Comparison of ENCODE assay signal across 8 cellular contexts in the genomic region with DNA sequence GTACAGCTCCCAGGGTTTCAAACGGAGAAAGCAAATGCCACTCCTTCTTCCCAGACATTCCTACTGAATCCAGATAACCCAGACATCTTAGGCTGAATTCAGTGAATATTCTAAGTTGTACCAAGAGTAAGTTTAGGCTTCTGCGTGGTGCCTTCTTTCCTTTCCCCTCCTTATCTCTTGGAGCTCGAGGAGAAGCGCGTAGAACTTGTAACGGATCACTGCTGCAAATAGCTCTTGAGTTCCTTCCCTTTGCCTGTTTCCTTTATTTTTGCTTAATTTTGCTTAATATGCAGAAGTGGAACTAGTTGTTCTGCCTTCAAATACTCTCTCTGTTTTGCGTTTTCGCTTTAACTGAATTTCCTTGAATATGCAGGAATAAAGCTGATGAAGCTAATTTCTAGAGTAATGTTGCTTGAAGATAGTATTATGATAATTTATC. TPM values are rescaled to one million over a fixed set of nuclear protein-coding genes. Genes with fewer than 3 reads are reported as not detected.
DNase-seq lines count a peak whose midpoint lies in the region; TF ChIP-seq lines count a peak whose summit lies in the region.

No MANE protein-coding gene starts in this region.

- TF ChIP-seq CTCF in LNCaP clone FGC (IDR thresholded peaks at IDR 0.05; ENCODE audit: control insufficient read depth, extremely low read depth, insufficient read depth), result no peak

- POLR2A ChIA-PET in CD4-positive, alpha-beta memory T cell (lab: Charles Lee; ENCODE audit: partially characterized antibody), result interaction anchor here (0.6 to 9.8 kb wide), 16 partner anchors 9 to 1067 kb away, joined by 3 to 205 read pairs (median 4); a partner anchor contains a TSS

- no peaks in the 10 kb centered on the region for H3K36me3 ChIP-seq in CD4-positive, alpha-beta memory T cell (ENCODE audit: insufficient read depth, low read length)

- H3K27ac Mint-ChIP-seq in CD4-positive, alpha-beta memory T cell, result peak overlapping the region; percentile 78 to 100 (median 96)

- H3K9me3 Mint-ChIP-seq in CD4-positive, alpha-beta memory T cell, result no peaks in the 10 kb centered on the region

- peaks cover 0 to 14% of the 10 kb centered on the region in 2 donors for H3K36me3 Mint-ChIP-seq in CD4-positive, alpha-beta memory T cell

- peak overlapping the region; percentile 65 to 92 for H3K4me3 ChIP-seq in CD4-positive, alpha-beta memory T cell (ENCODE audit: low read length in 2 of 2)
- peak overlapping the region; percentile 84 for H3K4me3 ChIP-seq in LNCaP clone FGC (ENCODE audit: low read depth, low read length)

- intact Hi-C loops in CD4-positive, alpha-beta memory T cell (cut with micrococcal nuclease), result loop anchor here (1.0 to 2.0 kb wide), 8 partner anchors 29 to 1792 kb away; a partner anchor contains a TSS

- peak in 3 of 5 donors; percentile 4 to 8 (median 6) for DNase-seq in CD4-positive, alpha-beta memory T cell
- DNase-seq in LNCaP clone FGC (ENCODE audit: low read depth) (no peak), NCI-H2227 treated with DMSO at 0.1 percent for 48 hours (lab: John Stamatoyannopoulos, UW) (no peak), SHP77 (lab: John Stamatoyannopoulos, UW) (no peak)
- no peak for DNase-seq in central memory CD4-positive, alpha-beta T cell

- H3K27me3 ChIP-seq in CD4-positive, alpha-beta memory T cell (ENCODE audit: insufficient read depth, low read length), result no peaks in the 10 kb centered on the region
- no peaks in the 10 kb centered on the region for H3K27me3 ChIP-seq in layer of hippocampus (ENCODE audit: control insufficient read depth, insufficient read depth, low read length)

- peak overlapping the region; percentile 88 for H3K27ac ChIP-seq in CD4-positive, alpha-beta memory T cell (ENCODE audit: low read depth, low read length)
- peak overlapping the region; percentile 49 for H3K27ac ChIP-seq in angular gyrus (ENCODE audit: low read depth, low read length)
- H3K27ac ChIP-seq in layer of hippocampus (ENCODE audit: low read depth, low read length), result peak overlapping the region; percentile 91
- H3K27ac ChIP-seq in temporal lobe (ENCODE audit: low read depth, low read length), result peak overlapping the region; percentile 94

- H3K4me1 Mint-ChIP-seq in CD4-positive, alpha-beta memory T cell, result peaks cover 31 to 56% (median 43%) of the 10 kb centered on the region in 4 donors

- H3K9me3 ChIP-seq in CD4-positive, alpha-beta memory T cell (ENCODE audit: control insufficient read depth in 1 of 2, low read length in 2 of 2), result no peaks in the 10 kb centered on the region

- CTCF ChIA-PET in CD4-positive, alpha-beta memory T cell (lab: Charles Lee; ENCODE audit: partially characterized antibody), result interaction anchor here (0.9 to 2.6 kb wide), 12 partner anchors 11 to 248 kb away, joined by 3 to 14 read pairs (median 4); a partner anchor contains a TSS

- peaks cover 33% of the 10 kb centered on the region for H3K4me1 ChIP-seq in CD4-positive, alpha-beta memory T cell (ENCODE audit: insufficient read depth, low read length)

- H3K27me3 Mint-ChIP-seq in CD4-positive, alpha-beta memory T cell, result no peaks in the 10 kb centered on the region

- H3K4me3 Mint-ChIP-seq in CD4-positive, alpha-beta memory T cell, result peak overlapping the region; percentile 97 to 100 (median 99)

RNA-seq across cellular contexts. Expression of a gene that starts 1.0 kb away (rescaled TPM):
- total RNA-seq in CD4-positive, alpha-beta memory T cell, result 10 to 100 TPM; 20.0 to 21.8 TPM
- 1 to 10 TPM; 3.8 to 9.0 TPM for polyA plus RNA-seq in CD4-positive, alpha-beta memory T cell
- total RNA-seq in temporal lobe, result 8.1 TPM

Comparison
In these comparisons a context has a peak if more than half of its experiments do, and no peak if none do; other contexts are left out.
1. DNase-seq: peak in CD4-positive, alpha-beta memory T cell (3 of 5); none in LNCaP clone FGC (single experiment), NCI-H2227 treated with DMSO at 0.1 percent for 48 hours (single experiment), SHP77 (0 of 2) and central memory CD4-positive, alpha-beta T cell (single experiment).
2. Peak in every context shown above with its lines, with median percentiles within 50 percentile points of each other: H3K27ac ChIP-seq.